9 cellular contexts compared by ENCODE assay signal in genomic region chr19:1087813-1088418, GRCh38. TPM values are rescaled to one million over a fixed set of nuclear protein-coding genes. Genes with fewer than 3 reads are reported as not detected.
A peak's percentile ranks its signal among the peaks of the same experiment; 100 is the strongest.
DNase-seq lines count a peak whose midpoint lies in the region; ATAC-seq and TF ChIP-seq lines count a peak whose summit lies in the region.
"Had no signal": no experiment of that assay in that cellular context is flagged by ENCODE, and none has a peak within 500 bp of the region (broad histone marks: within the 10 kb centered on the region; RNA-seq: fewer than 3 reads in every experiment).

No MANE protein-coding gene starts in this region.

- H3K36me3 Mint-ChIP-seq in endodermal cell (ENCODE audit: low read depth): peaks cover 29% of the 10 kb centered on the region

- DNase-seq in SKM-1 (lab: John Stamatoyannopoulos, UW; ENCODE audit: unreplicated experiment): peak; percentile 97
- no peak for DNase-seq in endodermal cell
- peak; percentile 50 to 51 for DNase-seq in gastrocnemius medialis
- DNase-seq in G401 (ENCODE audit: low spot score): no peak
- no peak for DNase-seq in NCI-H1436 (lab: John Stamatoyannopoulos, UW)

- peaks cover 30% of the 10 kb centered on the region for H3K36me3 ChIP-seq in endodermal cell (ENCODE audit: control insufficient read depth, insufficient read depth, low read length)
- H3K36me3 ChIP-seq in gastrocnemius medialis: peaks cover 0 to 51% of the 10 kb centered on the region in 2 donors

- ATAC-seq in gastrocnemius medialis: peak in 1 of 2 donors; percentile 64
- no peak for ATAC-seq in HG03159 (IDR thresholded peaks at IDR 0.05; ENCODE audit: unreplicated experiment)
- ATAC-seq in HG03565 (IDR thresholded peaks at IDR 0.05; ENCODE audit: unreplicated experiment): no peak

- in situ Hi-C loops in gastrocnemius medialis (cut with MboI; ENCODE audit: low sequenced_read_pairs in 4 of 4) (no loop called here), G401 (cut with HindIII; ENCODE audit: low sequenced_read_pairs) (no loop called here)

- H3K4me3 ChIP-seq in endodermal cell (ENCODE audit: low read length) (no peak overlapping the region), gastrocnemius medialis (no peak overlapping the region)
- H3K4me3 ChIP-seq: SJSA1 had no signal

- H3K9me3 ChIP-seq in endodermal cell (ENCODE audit: control insufficient read depth, low read length) (no peaks in the 10 kb centered on the region), gastrocnemius medialis (no peaks in the 10 kb centered on the region)
- H3K9me3 ChIP-seq: SJSA1 had no signal

- TF ChIP-seq CTCF in endodermal cell (conservative IDR thresholded peaks at IDR 0.05) (no peak), gastrocnemius medialis (IDR thresholded peaks at IDR 0.05 in 4 of 5, conservative IDR thresholded peaks at IDR 0.05 in 1 of 5) (no peak)

- H3K27me3 Mint-ChIP-seq in endodermal cell (ENCODE audit: insufficient read depth): no peaks in the 10 kb centered on the region

- no peaks in the 10 kb centered on the region for H3K4me1 Mint-ChIP-seq in endodermal cell

- no peak overlapping the region for H3K4me3 Mint-ChIP-seq in endodermal cell

- WGBS in endodermal cell (ENCODE audit: insufficient coverage in 1 of 2, insufficient read length in 1 of 2), 2 experiments: 88 to 94% methylated on average over 23 to 27 of the region's 27 CpGs

- H3K9ac ChIP-seq in endodermal cell (ENCODE audit: extremely low read depth, low read length, poor library complexity, severe bottlenecking): no peak overlapping the region

- TF ChIP-seq POLR2A in GM15510 (IDR thresholded peaks at IDR 0.05; ENCODE audit: borderline replicate concordance, extremely low read depth, insufficient read length): peak; percentile 14
- TF ChIP-seq POLR2A in gastrocnemius medialis (IDR thresholded peaks at IDR 0.05): no peak

- peak overlapping the region; percentile 76 for H3K27ac Mint-ChIP-seq in endodermal cell

- intact Hi-C loops in gastrocnemius medialis (cut with DNase I; ENCODE audit: low total_unique reads): no loop called here

- H3K9me3 Mint-ChIP-seq in endodermal cell: no peaks in the 10 kb centered on the region

- H3K27ac ChIP-seq in endodermal cell (ENCODE audit: low read depth, low read length): no peak overlapping the region
- peak overlapping the region in 3 of 4 donors; percentile 8 to 54 (median 40) for H3K27ac ChIP-seq in gastrocnemius medialis
- H3K27ac ChIP-seq: SJSA1 had no signal

- H3K27me3 ChIP-seq in endodermal cell (ENCODE audit: control insufficient read depth, insufficient read depth, low read length, poor library complexity, severe bottlenecking): no peaks in the 10 kb centered on the region
- H3K27me3 ChIP-seq in gastrocnemius medialis: peaks cover 0 to 5% (median 2%) of the 10 kb centered on the region in 3 donors

- H3K4me1 ChIP-seq in endodermal cell (ENCODE audit: control insufficient read depth, insufficient read depth, low read length): no peaks in the 10 kb centered on the region
- H3K4me1 ChIP-seq in gastrocnemius medialis: peaks cover 0 to 13% of the 10 kb centered on the region in 2 donors
- H3K4me1 ChIP-seq: SJSA1 had no signal

RNA-seq across cellular contexts. Expression of gene POLR2E, which starts 7.3 kb away (rescaled TPM):
- total RNA-seq in endodermal cell (100 to 1,000 TPM; 225 to 254 TPM), gastrocnemius medialis (100 to 1,000 TPM; 118 to 263 (median 228) TPM)
- polyA plus RNA-seq in endodermal cell (2013, experiment 1 of 2): 192 TPM
- 174 TPM for polyA plus RNA-seq in endodermal cell (2013, experiment 2 of 2)
- total RNA-seq in G401 (2014; rRNA removed; shearing (Covaris generic)): 326 and 355 TPM in 2 replicates

RNA-seq across cellular contexts. Expression of gene GPX4, which starts 15.9 kb away (rescaled TPM):
- total RNA-seq in endodermal cell (100 to 1,000 TPM; 331 to 449 TPM), gastrocnemius medialis (100 to 1,000 TPM; 616 to 907 (median 819) TPM)
- polyA plus RNA-seq in endodermal cell (2013, experiment 1 of 2): 418 TPM
- 416 TPM for polyA plus RNA-seq in endodermal cell (2013, experiment 2 of 2)
- 593 and 784 TPM in 2 replicates for total RNA-seq in G401 (2014; rRNA removed; shearing (Covaris generic))

RNA-seq across cellular contexts. Expression of gene ARHGAP45, which starts 20.9 kb away (rescaled TPM):
- total RNA-seq in endodermal cell: 10 to 100 TPM; 14.8 to 17.1 TPM
- 5.9 TPM for polyA plus RNA-seq in endodermal cell (2013, experiment 1 of 2)
- 4.8 TPM for polyA plus RNA-seq in endodermal cell (2013, experiment 2 of 2)
- 1 to 10 TPM in 3 of 4 donors, under 1 TPM in 1; 0.83 to 7.6 (median 3.4) TPM for total RNA-seq in gastrocnemius medialis
- total RNA-seq in G401 (2014; rRNA removed; shearing (Covaris generic)): 126 and 134 TPM in 2 replicates

RNA-seq across cellular contexts. Expression of gene ABCA7, which starts 48.0 kb away (rescaled TPM):
- total RNA-seq in endodermal cell: 10 to 100 TPM; 67.2 to 68.7 TPM
- 16.2 TPM for polyA plus RNA-seq in endodermal cell (2013, experiment 1 of 2)
- 16.2 TPM for polyA plus RNA-seq in endodermal cell (2013, experiment 2 of 2)
- 10 to 100 TPM in 3 of 4 donors, 1 to 10 TPM in 1; 6.0 to 20.0 (median 15.0) TPM for total RNA-seq in gastrocnemius medialis
- total RNA-seq in G401 (2014; rRNA removed; shearing (Covaris generic)): 6.2 and 13.9 TPM in 2 replicates

Comparison
In these comparisons a context has a peak if more than half of its experiments do, and no peak if none do; other contexts are left out.
1. DNase-seq: peak in SKM-1 (single experiment) and gastrocnemius medialis (2 of 2); none in endodermal cell (single experiment), G401 (single experiment) and NCI-H1436 (single experiment).